ENCODE assay signal across 8 cellular contexts in genomic region chr7:140316165-140316661, GRCh38.
DNase-seq lines count a peak whose midpoint lies in the region; ATAC-seq and TF ChIP-seq lines count a peak whose summit lies in the region.

No MANE protein-coding gene starts in this region.

- H3K4me3 ChIP-seq in PC-3 (ENCODE audit: low read length) (peak overlapping the region; percentile 41; the same call in 1 of the 2 replicates), duodenal mucosa (ENCODE audit: low read depth in 1 of 2, low read length in 2 of 2) (peak overlapping the region; percentile 44 to 54), mucosa of rectum (ENCODE audit: low read length in 2 of 2) (peak overlapping the region; percentile 54 to 57)

- intact Hi-C loops in PC-3 (cut with micrococcal nuclease), result no loop called here

- H3K4me1 ChIP-seq in PC-3 (ENCODE audit: insufficient read depth, low read length) (peaks cover 18% of the 10 kb centered on the region), duodenal mucosa (ENCODE audit: control insufficient read depth in 1 of 2, insufficient read depth in 2 of 2, low read length in 2 of 2) (peaks cover 12 to 24% of the 10 kb centered on the region in 2 donors), mucosa of rectum (ENCODE audit: control insufficient read depth in 2 of 2, insufficient read depth in 2 of 2, low read length in 2 of 2) (peaks cover 0 to 21% of the 10 kb centered on the region in 2 donors)

- ATAC-seq in PC-3 (peak; percentile 93), HG03095 (IDR thresholded peaks at IDR 0.05; ENCODE audit: unreplicated experiment) (no peak)

- CTCF ChIA-PET in PC-3 (lab: Charles Lee), result interaction anchor here (0.8 to 1.1 kb wide), 2 partner anchors 139 to 141 kb away, joined by 3 to 4 read pairs; partner anchors contain the start of gene KDM7A

- peak overlapping the region; percentile 49 for H3K9ac ChIP-seq in PC-3 (ENCODE audit: low read length)
- H3K9ac ChIP-seq in duodenal mucosa (ENCODE audit: low read depth in 1 of 2, low read length in 2 of 2), result peak overlapping the region; percentile 24 to 44
- H3K9ac ChIP-seq in mucosa of rectum (ENCODE audit: low read depth in 1 of 2, low read length in 2 of 2), result peak overlapping the region in 1 of 2 donors; percentile 71

- H3K36me3 ChIP-seq in PC-3 (ENCODE audit: low read depth, low read length), result no peaks in the 10 kb centered on the region
- H3K36me3 ChIP-seq in duodenal mucosa (ENCODE audit: control insufficient read depth in 1 of 2, insufficient read depth in 2 of 2, low read length in 2 of 2), result no peaks in the 10 kb centered on the region
- no peaks in the 10 kb centered on the region for H3K36me3 ChIP-seq in mucosa of rectum (ENCODE audit: control insufficient read depth in 2 of 2, insufficient read depth in 2 of 2, low read length in 2 of 2)

- no peaks in the 10 kb centered on the region for H3F3A ChIP-seq in PC-3 (ENCODE audit: low read length, unreplicated experiment)

- no peaks in the 10 kb centered on the region for H3K9me3 ChIP-seq in PC-3 (ENCODE audit: low read length)
- H3K9me3 ChIP-seq in duodenal mucosa (ENCODE audit: control insufficient read depth in 1 of 2, low read length in 2 of 2), result peaks cover 2 to 10% of the 10 kb centered on the region in 2 donors
- H3K9me3 ChIP-seq in mucosa of rectum (ENCODE audit: control insufficient read depth in 2 of 2, low read length in 2 of 2), result no peaks in the 10 kb centered on the region

- H3K4me2 ChIP-seq in PC-3 (ENCODE audit: low read length), result peak overlapping the region; percentile 75

- peak overlapping the region; percentile 80 for H2AFZ ChIP-seq in PC-3 (ENCODE audit: low read length)

- H3K79me2 ChIP-seq in PC-3 (ENCODE audit: low read length), result no peaks in the 10 kb centered on the region

- DNase-seq in GM04504 (ENCODE audit: low read depth), result peak; percentile 51
- peak; percentile 90 for DNase-seq in PC-3
- DNase-seq in ecto neural progenitor cell (ENCODE audit: low spot score), result no peak
- no peak for DNase-seq in T-helper 9 cell
- no peak for DNase-seq in DMS114 treated with DMSO at 0.1 percent for 48 hours (lab: John Stamatoyannopoulos, UW; ENCODE audit: unreplicated experiment)

- no peaks in the 10 kb centered on the region for H4K20me1 ChIP-seq in PC-3 (ENCODE audit: low read length)

- TF ChIP-seq CTCF in PC-3 (conservative IDR thresholded peaks at IDR 0.05; ENCODE audit: low read depth, low read length), result no peak

- H3K27ac ChIP-seq in PC-3 (ENCODE audit: low read length) (peak overlapping the region; percentile 88), duodenal mucosa (ENCODE audit: low read depth, low read length) (peak overlapping the region; percentile 30), mucosa of rectum (ENCODE audit: low read depth in 2 of 2, low read length in 2 of 2) (peak overlapping the region; percentile 65 to 82)

- POLR2A ChIA-PET in PC-3 (lab: Charles Lee; ENCODE audit: unreplicated experiment), result interaction anchor here (0.5 to 0.6 kb wide), 2 partner anchors 9 to 281 kb away, joined by 3 to 6 read pairs; no protein-coding TSS in a partner anchor

- TSS peak; percentile 80 for BruUV-seq in PC-3 (replicated peaks; lab: Mats Ljungman, UMichigan)

- H3K27me3 ChIP-seq in PC-3 (ENCODE audit: low read length) (no peaks in the 10 kb centered on the region), duodenal mucosa (ENCODE audit: control insufficient read depth in 1 of 2, insufficient read depth in 2 of 2, low read length in 2 of 2) (no peaks in the 10 kb centered on the region), mucosa of rectum (ENCODE audit: control insufficient read depth in 2 of 2, insufficient read depth in 2 of 2, low read length in 2 of 2) (no peaks in the 10 kb centered on the region)

- H3K9me2 ChIP-seq in PC-3 (replicated peaks; ENCODE audit: low read length), result no peaks in the 10 kb centered on the region

Comparison
In these comparisons a context has a peak if more than half of its experiments do, and no peak if none do; other contexts are left out.
1. DNase-seq: peak in GM04504 (single experiment) and PC-3 (single experiment); none in ecto neural progenitor cell (single experiment), T-helper 9 cell (single experiment) and DMS114 treated with DMSO at 0.1 percent for 48 hours (single experiment).
2. H3K27ac ChIP-seq: peak in every context shown above with its lines; median percentile 88 in PC-3; 74 in mucosa of rectum; 30 in duodenal mucosa.
3. Peak in every context shown above with its lines, with median percentiles within 50 percentile points of each other: H3K4me3 ChIP-seq.